9 cellular contexts compared by ENCODE assay signal in the genomic region with DNA sequence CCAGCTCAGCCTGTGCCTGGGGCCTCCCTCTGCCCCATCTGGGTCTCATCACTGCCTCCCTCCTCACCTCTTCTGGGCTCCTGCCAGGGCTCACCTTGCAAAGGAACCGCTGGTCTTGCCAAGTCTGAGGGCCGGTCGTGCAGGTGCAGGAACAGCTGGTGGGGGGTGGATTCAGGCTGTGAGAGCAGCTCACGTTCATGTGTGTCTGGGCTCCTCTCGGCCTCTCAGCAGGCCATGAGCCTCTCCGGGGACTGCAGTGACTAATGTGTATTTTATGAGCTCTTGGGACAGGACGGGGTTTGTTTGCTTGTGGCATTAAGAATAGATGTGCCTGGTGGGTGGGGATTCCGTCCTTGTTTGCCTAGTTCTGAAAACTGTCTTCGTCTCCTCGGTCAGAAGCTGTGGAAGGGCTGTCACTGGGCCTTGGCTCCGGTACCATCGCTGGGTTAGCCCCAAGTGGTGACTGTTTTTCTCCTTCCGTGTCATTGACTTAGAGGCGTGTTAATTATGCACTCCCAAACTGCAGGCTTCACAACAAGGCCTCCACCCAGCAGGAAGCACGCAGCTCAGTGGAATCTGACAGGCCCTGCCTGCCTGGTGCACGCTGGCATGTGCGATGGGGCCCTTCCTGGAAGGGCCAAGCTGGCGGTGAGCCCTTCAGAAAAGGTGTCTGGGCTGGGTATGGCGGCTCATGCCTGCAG.
A peak's percentile ranks its signal among the peaks of the same experiment; 100 is the strongest.
DNase-seq lines count a peak whose midpoint lies in the region; ATAC-seq and TF ChIP-seq lines count a peak whose summit lies in the region.
"Had no signal": no experiment of that assay in that cellular context is flagged by ENCODE, and none has a peak within 500 bp of the region (broad histone marks: within the 10 kb centered on the region; RNA-seq: fewer than 3 reads in every experiment).

No MANE protein-coding gene starts in this region.

- H3K27ac Mint-ChIP-seq in activated CD8-positive, alpha-beta memory T cell treated with anti-CD3 and anti-CD28 coated beads, Interleukin-2, amount 10 ng/mL, durations not matched to agents 7 days and 5 days: no peak overlapping the region
- H3K27ac Mint-ChIP-seq in stimulated activated naive CD8-positive, alpha-beta T cell treated with anti-CD3 and anti-CD28 coated beads, Interleukin-15, amount 100 ng/mL, for 72 hours: no peak overlapping the region
- H3K27ac Mint-ChIP-seq: activated naive CD8-positive, alpha-beta T cell treated with anti-CD3 and anti-CD28 coated beads, Interleukin-2, amount 10 ng/mL, durations not matched to agents 7 days and 5 days had no signal

- no peak for TF ChIP-seq CTCF in HEK293 (tag by site-specific recombination; IDR thresholded peaks at IDR 0.05)

- H3K4me1 ChIP-seq in HEK293 (ENCODE audit: control insufficient read depth, insufficient read depth, low read length) (peaks cover 18% of the 10 kb centered on the region), esophagus (ENCODE audit: control insufficient read depth in 2 of 2, insufficient read depth in 2 of 2, low read length in 1 of 2) (peaks cover 3 to 35% of the 10 kb centered on the region in 2 donors)

- WGBS in esophagus, 2 donors: 42 to 45% methylated on average over 19 of the region's 19 CpGs

- H3K4me1 Mint-ChIP-seq in activated CD8-positive, alpha-beta memory T cell treated with anti-CD3 and anti-CD28 coated beads, Interleukin-2, amount 10 ng/mL, durations not matched to agents 7 days and 5 days: no peaks in the 10 kb centered on the region
- peaks cover 7% of the 10 kb centered on the region for H3K4me1 Mint-ChIP-seq in stimulated activated naive CD8-positive, alpha-beta T cell treated with anti-CD3 and anti-CD28 coated beads, Interleukin-15, amount 100 ng/mL, for 72 hours
- H3K4me1 Mint-ChIP-seq: activated naive CD8-positive, alpha-beta T cell treated with anti-CD3 and anti-CD28 coated beads, Interleukin-2, amount 10 ng/mL, durations not matched to agents 7 days and 5 days had no signal

- no peak overlapping the region for H3K4me3 Mint-ChIP-seq in activated CD8-positive, alpha-beta memory T cell treated with anti-CD3 and anti-CD28 coated beads, Interleukin-2, amount 10 ng/mL, durations not matched to agents 7 days and 5 days
- H3K4me3 Mint-ChIP-seq in stimulated activated naive CD8-positive, alpha-beta T cell treated with anti-CD3 and anti-CD28 coated beads, Interleukin-15, amount 100 ng/mL, for 72 hours: no peak overlapping the region
- H3K4me3 Mint-ChIP-seq: activated naive CD8-positive, alpha-beta T cell treated with anti-CD3 and anti-CD28 coated beads, Interleukin-2, amount 10 ng/mL, durations not matched to agents 7 days and 5 days had no signal

- DNase-seq in NCI-H510A (lab: John Stamatoyannopoulos, UW) (peak; percentile 98), stromal cell of bone marrow (ENCODE audit: low read depth) (peak; percentile 18), SKM-1 (lab: John Stamatoyannopoulos, UW; ENCODE audit: unreplicated experiment) (no peak), superior temporal gyrus (ENCODE audit: extremely low spot score) (no peak)
- DNase-seq in activated CD8-positive, alpha-beta memory T cell treated with anti-CD3 and anti-CD28 coated beads, Interleukin-2, amount 10 ng/mL, durations not matched to agents 7 days and 5 days: no peak
- DNase-seq in stimulated activated naive CD8-positive, alpha-beta T cell treated with anti-CD3 and anti-CD28 coated beads, Interleukin-15, amount 100 ng/mL, for 72 hours: no peak
- DNase-seq: activated naive CD8-positive, alpha-beta T cell treated with anti-CD3 and anti-CD28 coated beads, Interleukin-2, amount 10 ng/mL, durations not matched to agents 7 days and 5 days had no signal

- H3K9me3 ChIP-seq in HEK293 (ENCODE audit: control insufficient read depth, insufficient read depth, low read depth, low read length): no peaks in the 10 kb centered on the region
- no peaks in the 10 kb centered on the region for H3K9me3 ChIP-seq in esophagus (ENCODE audit: control insufficient read depth in 2 of 2, insufficient read depth in 1 of 2, low read depth in 1 of 2, low read length in 1 of 2)

- H3K27me3 Mint-ChIP-seq in activated CD8-positive, alpha-beta memory T cell treated with anti-CD3 and anti-CD28 coated beads, Interleukin-2, amount 10 ng/mL, durations not matched to agents 7 days and 5 days: no peaks in the 10 kb centered on the region
- H3K27me3 Mint-ChIP-seq in stimulated activated naive CD8-positive, alpha-beta T cell treated with anti-CD3 and anti-CD28 coated beads, Interleukin-15, amount 100 ng/mL, for 72 hours: no peaks in the 10 kb centered on the region
- H3K27me3 Mint-ChIP-seq: activated naive CD8-positive, alpha-beta T cell treated with anti-CD3 and anti-CD28 coated beads, Interleukin-2, amount 10 ng/mL, durations not matched to agents 7 days and 5 days had no signal

- peaks cover 0 to 20% of the 10 kb centered on the region in 2 experiments; a peak in 2 of 3 replicates for H3K36me3 ChIP-seq in HEK293 (ENCODE audit: control insufficient read depth in 2 of 2, insufficient read depth in 1 of 2, low read length in 2 of 2)
- peaks cover 0 to 23% of the 10 kb centered on the region in 2 donors for H3K36me3 ChIP-seq in esophagus (ENCODE audit: control insufficient read depth in 2 of 2, insufficient read depth in 2 of 2, low read length in 1 of 2)

- H3K9me3 Mint-ChIP-seq in activated CD8-positive, alpha-beta memory T cell treated with anti-CD3 and anti-CD28 coated beads, Interleukin-2, amount 10 ng/mL, durations not matched to agents 7 days and 5 days (ENCODE audit: low read depth): no peaks in the 10 kb centered on the region
- H3K9me3 Mint-ChIP-seq in stimulated activated naive CD8-positive, alpha-beta T cell treated with anti-CD3 and anti-CD28 coated beads, Interleukin-15, amount 100 ng/mL, for 72 hours: no peaks in the 10 kb centered on the region
- H3K9me3 Mint-ChIP-seq: activated naive CD8-positive, alpha-beta T cell treated with anti-CD3 and anti-CD28 coated beads, Interleukin-2, amount 10 ng/mL, durations not matched to agents 7 days and 5 days had no signal

- H3K36me3 Mint-ChIP-seq in activated CD8-positive, alpha-beta memory T cell treated with anti-CD3 and anti-CD28 coated beads, Interleukin-2, amount 10 ng/mL, durations not matched to agents 7 days and 5 days: peaks cover 6% of the 10 kb centered on the region

- H3K27me3 ChIP-seq in esophagus (ENCODE audit: control insufficient read depth in 1 of 2, insufficient read depth in 2 of 2, low read length in 2 of 2): no peaks in the 10 kb centered on the region

- POLR2A ChIA-PET in HEK293 (lab: Yijun Ruan, JAX): interaction anchor here (0.6 kb wide), 1 partner anchor 390 kb away, joined by 7 read pairs; no protein-coding TSS in a partner anchor

- no peak for ATAC-seq in activated CD8-positive, alpha-beta memory T cell treated with anti-CD3 and anti-CD28 coated beads, Interleukin-2, amount 10 ng/mL, durations not matched to agents 7 days and 5 days
- no peak for ATAC-seq in stimulated activated naive CD8-positive, alpha-beta T cell treated with anti-CD3 and anti-CD28 coated beads, Interleukin-15, amount 100 ng/mL, for 72 hours

- CTCF ChIA-PET in HEK293 (lab: Yijun Ruan, JAX): interaction anchor here (0.5 to 4.8 kb wide), 11 partner anchors 10 to 760 kb away, joined by 3 to 26 read pairs (median 3); no protein-coding TSS in a partner anchor
- CTCF ChIA-PET in activated CD8-positive, alpha-beta memory T cell treated with anti-CD3 and anti-CD28 coated beads, Interleukin-2, amount 10 ng/mL, durations not matched to agents 7 days and 5 days (lab: Charles Lee): interaction anchor here (0.9 to 1.1 kb wide), 2 partner anchors 106 to 108 kb away, joined by 3 to 4 read pairs; no protein-coding TSS in a partner anchor

- H3K27ac ChIP-seq in HEK293 (ENCODE audit: extremely low read depth, low read depth, low read length) (peak overlapping the region; percentile 70), esophagus (ENCODE audit: low read depth in 2 of 2, low read length in 1 of 2) (peak overlapping the region; percentile 83 to 86)

- no peak overlapping the region for H3K4me3 ChIP-seq in HEK293 (ENCODE audit: low read depth, low read length)
- H3K4me3 ChIP-seq in esophagus (ENCODE audit: low read depth in 1 of 2, low read length in 2 of 2): peak overlapping the region in 1 of 2 donors; percentile 1

TF ChIP-seq in HEK293, 187 proteins besides CTCF, POLR2A, EP300 and RAD21 (continues in another document):
- TF ChIP-seq ZNF629 (tag by site-specific recombination; IDR thresholded peaks at IDR 0.05) (peak; percentile 55; the same call in 1 of the 2 replicates), ZBTB20 (tag by site-specific recombination; IDR thresholded peaks at IDR 0.05) (peak; percentile 58; the same call in 1 of the 2 replicates), ZNF548 (tag by site-specific recombination; IDR thresholded peaks at IDR 0.05) (no peak), ZNF76 (tag by site-specific recombination; IDR thresholded peaks at IDR 0.05; ENCODE audit: borderline replicate concordance, low read depth) (peak; percentile 34; the same call in 1 of the 2 replicates), ZNF366 (tag by site-specific recombination; conservative IDR thresholded peaks at IDR 0.05) (peak; percentile 46; the same call in 1 of the 2 replicates), MYNN (tag by site-specific recombination; IDR thresholded peaks at IDR 0.05; ENCODE audit: borderline replicate concordance) (no peak), IKZF3 (tag by site-specific recombination; IDR thresholded peaks at IDR 0.05) (peak; percentile 61; the same call in 1 of the 2 replicates), KLF1 (tag by site-specific recombination; IDR thresholded peaks at IDR 0.05) (peak; percentile 74), KLF7 (tag by site-specific recombination; IDR thresholded peaks at IDR 0.05; ENCODE audit: borderline replicate concordance) (no peak), ZNF48 (tag by site-specific recombination; IDR thresholded peaks at IDR 0.05) (no peak), ZNF571 (tag by site-specific recombination; IDR thresholded peaks at IDR 0.05) (no peak), ZNF302 (tag by site-specific recombination; IDR thresholded peaks at IDR 0.05; ENCODE audit: low read depth) (no peak), ZEB2 (tag by site-specific recombination; IDR thresholded peaks at IDR 0.05) (peak; percentile 76), ZNF112 (tag by site-specific recombination; IDR thresholded peaks at IDR 0.05) (no peak)
- TF ChIP-seq, protein P1, sequence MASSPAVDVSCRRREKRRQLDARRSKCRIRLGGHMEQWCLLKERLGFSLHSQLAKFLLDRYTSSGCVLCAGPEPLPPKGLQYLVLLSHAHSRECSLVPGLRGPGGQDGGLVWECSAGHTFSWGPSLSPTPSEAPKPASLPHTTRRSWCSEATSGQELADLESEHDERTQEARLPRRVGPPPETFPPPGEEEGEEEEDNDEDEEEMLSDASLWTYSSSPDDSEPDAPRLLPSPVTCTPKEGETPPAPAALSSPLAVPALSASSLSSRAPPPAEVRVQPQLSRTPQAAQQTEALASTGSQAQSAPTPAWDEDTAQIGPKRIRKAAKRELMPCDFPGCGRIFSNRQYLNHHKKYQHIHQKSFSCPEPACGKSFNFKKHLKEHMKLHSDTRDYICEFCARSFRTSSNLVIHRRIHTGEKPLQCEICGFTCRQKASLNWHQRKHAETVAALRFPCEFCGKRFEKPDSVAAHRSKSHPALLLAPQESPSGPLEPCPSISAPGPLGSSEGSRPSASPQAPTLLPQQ (tag by site-specific recombination; IDR thresholded peaks at IDR 0.05): peak; percentile 69

Comparison
In these comparisons a context has a peak if more than half of its experiments do, and no peak if none do; other contexts are left out.
1. DNase-seq: peak in NCI-H510A (single experiment) and stromal cell of bone marrow (single experiment); none in activated CD8-positive, alpha-beta memory T cell treated with anti-CD3 and anti-CD28 coated beads, Interleukin-2, amount 10 ng/mL, durations not matched to agents 7 days and 5 days (single experiment), stimulated activated naive CD8-positive, alpha-beta T cell treated with anti-CD3 and anti-CD28 coated beads, Interleukin-15, amount 100 ng/mL, for 72 hours (0 of 2), SKM-1 (single experiment) and superior temporal gyrus (single experiment).